ENCODE assay signal across 1 cellular context in genomic region chr10:110395350-110396283, GRCh38.
TF ChIP-seq lines count a peak whose summit lies in the region.

No MANE protein-coding gene starts in this region.

TF ChIP-seq in HCT116, 20 proteins besides CTCF, POLR2A, EP300 and RAD21:
- TF ChIP-seq REST (IDR thresholded peaks at IDR 0.05; ENCODE audit: low read depth): no peak
- TF ChIP-seq TCF7L2 (IDR thresholded peaks at IDR 0.05; ENCODE audit: borderline replicate concordance, extremely low read depth, insufficient read depth, insufficient read length): peak; percentile 86
- TF ChIP-seq JUND (IDR thresholded peaks at IDR 0.05): no peak
- peak; percentile 70 for TF ChIP-seq POLR2AphosphoS5 (IDR thresholded peaks at IDR 0.05; ENCODE audit: low read depth, low read length)
- TF ChIP-seq ELF1 (IDR thresholded peaks at IDR 0.05; ENCODE audit: borderline replicate concordance, low read depth): no peak
- peak; percentile 36 for TF ChIP-seq YY1 (IDR thresholded peaks at IDR 0.05; ENCODE audit: extremely low read depth, insufficient replicate concordance, low read depth, low read length)
- no peak for TF ChIP-seq ATF3 (IDR thresholded peaks at IDR 0.05)
